36 cellular contexts compared by ENCODE assay signal in the genomic region with DNA sequence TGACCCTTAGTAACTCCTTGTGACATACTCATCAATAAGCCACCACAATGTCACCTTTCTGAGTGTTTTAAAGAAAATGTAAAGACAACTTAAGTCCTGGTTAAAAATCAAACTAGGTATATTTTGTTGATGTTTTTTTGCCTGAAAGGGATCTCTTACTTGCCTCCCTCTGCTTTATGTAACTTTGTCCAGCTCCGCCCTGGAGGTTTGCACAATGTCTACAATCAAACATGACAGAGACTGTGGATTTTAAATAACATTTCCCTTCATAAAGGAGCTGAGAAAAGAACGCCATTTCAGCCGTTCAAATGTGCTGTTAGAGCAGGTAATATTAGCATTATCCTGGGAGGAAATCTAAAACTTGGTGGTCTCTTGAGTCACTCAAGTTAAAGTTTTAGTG.
"Had no signal": no experiment of that assay in that cellular context is flagged by ENCODE, and none has a peak within 500 bp of the region (broad histone marks: within the 10 kb centered on the region; RNA-seq: fewer than 3 reads in every experiment).

No MANE protein-coding gene starts in this region.

- H3K4me1 Mint-ChIP-seq: activated B cell treated with CpG ODN at 0.5 μM for 24 hours; activated CD4-positive, alpha-beta T cell treated with anti-CD3 and anti-CD28 coated beads, Interleukin-2, amount 10 ng/mL, durations not matched to agents 24 days and 14 days; activated naive CD8-positive, alpha-beta T cell treated with anti-CD3 and anti-CD28 coated beads for 36 hours; activated T-helper 17 cell treated with anti-CD3 and anti-CD28 coated beads, Interleukin-2, amount 50 U/mL, for 72 hours; brain had no signal

- DNase-seq: activated B cell treated with CpG ODN at 0.5 μM for 24 hours; activated CD4-positive, alpha-beta memory T cell treated with anti-CD3 and anti-CD28 coated beads for 36 hours; activated CD4-positive, alpha-beta T cell treated with anti-CD3 and anti-CD28 coated beads for 4 hours; activated CD4-positive, alpha-beta T cell treated with anti-CD3 and anti-CD28 coated beads, Interleukin-2, amount 10 ng/mL, durations not matched to agents 24 days and 14 days; activated CD4-positive, alpha-beta T cell treated with anti-CD3 and anti-CD28 coated beads, Interleukin-2, amount 50 U/mL, for 1 hour; activated CD4-positive, alpha-beta T cell treated with anti-CD3 and anti-CD28 coated beads, Interleukin-2, amount 50 U/mL, for 4 hours; activated CD4-positive, CD25-positive, alpha-beta regulatory T cell treated with anti-CD3 and anti-CD28 coated beads, Interleukin-2, amount 50 U/mL, for 72 hours; activated CD8-positive, alpha-beta memory T cell treated with anti-CD3 and anti-CD28 coated beads, Interleukin-2, amount 50 U/mL, for 4 hours; activated CD8-positive, alpha-beta T cell treated with anti-CD3 and anti-CD28 coated beads for 36 hours; activated effector memory CD4-positive, alpha-beta T cell treated with anti-CD3 and anti-CD28 coated beads, Interleukin-2, amount 50 U/mL, for 16 hours; activated gamma-delta T cell treated with Interleukin-2 at 50 U/mL for 16 hours; activated naive CD4-positive, alpha-beta T cell; activated naive CD4-positive, alpha-beta T cell treated with anti-CD3 and anti-CD28 coated beads for 36 hours; activated naive CD4-positive, alpha-beta T cell treated with anti-CD3 and anti-CD28 coated beads, Interleukin-2, amount 50 U/mL, for 16 hours; activated naive CD8-positive, alpha-beta T cell treated with anti-CD3 and anti-CD28 coated beads for 36 hours; activated T-cell treated with anti-CD3 and anti-CD28 coated beads for 4 hours; activated T-cell treated with anti-CD3 and anti-CD28 coated beads, Interleukin-2, amount 50 U/mL, for 1 hour; activated T-cell treated with anti-CD3 and anti-CD28 coated beads, Interleukin-2, amount 50 U/mL, for 4 hours; activated T-cell treated with anti-CD3 and anti-CD28 coated beads, Interleukin-2, amount 50 U/mL, for 72 hours; adrenal gland; amniotic stem cell; central memory CD4-positive, alpha-beta T cell; T-helper 1 cell; T-helper 2 cell; T-helper 9 cell had no signal

- H3K9me3 ChIP-seq: adrenal gland, ascending aorta had no signal

- ATAC-seq: activated CD8-positive, alpha-beta T cell treated with anti-CD3 and anti-CD28 coated beads for 36 hours; activated naive CD4-positive, alpha-beta T cell treated with anti-CD3 and anti-CD28 coated beads, Interleukin-2, amount 50 U/mL, for 72 hours; activated T-cell treated with anti-CD3 and anti-CD28 coated beads, Interleukin-2, amount 50 U/mL, for 4 hours; activated T-cell treated with anti-CD3 and anti-CD28 coated beads, Interleukin-2, amount 50 U/mL, for 72 hours; activated T-helper 17 cell treated with anti-CD3 and anti-CD28 coated beads, Interleukin-2, amount 50 U/mL, for 72 hours had no signal

- H3K4me3 Mint-ChIP-seq: activated B cell treated with CpG ODN at 0.5 μM for 24 hours; activated CD4-positive, alpha-beta memory T cell treated with anti-CD3 and anti-CD28 coated beads for 36 hours; activated CD4-positive, alpha-beta T cell treated with anti-CD3 and anti-CD28 coated beads, Interleukin-2, amount 10 ng/mL, durations not matched to agents 24 days and 14 days; activated CD8-positive, alpha-beta T cell treated with anti-CD3 and anti-CD28 coated beads for 36 hours; activated naive CD4-positive, alpha-beta T cell treated with anti-CD3 and anti-CD28 coated beads for 36 hours; activated naive CD8-positive, alpha-beta T cell treated with anti-CD3 and anti-CD28 coated beads for 36 hours; activated T-cell treated with anti-CD3 and anti-CD28 coated beads, Interleukin-2, amount 50 U/mL, for 4 hours; activated T-cell treated with anti-CD3 and anti-CD28 coated beads, Interleukin-2, amount 50 U/mL, for 72 hours; activated T-helper 1 cell treated with anti-CD3 and anti-CD28 coated beads, Interleukin-12 subunit alpha, Interleukin-12 subunit beta, Interleukin-2, Interleukin-4 antibody, amounts not matched to agents 30 ng/mL and 10 ng/mL and 1 ng/mL, durations not matched to agents 14 hours and 24 hours and 36 hours; activated T-helper 17 cell treated with anti-CD3 and anti-CD28 coated beads, Interleukin-2, amount 50 U/mL, for 72 hours; brain; T-helper 1 cell treated with Interleukin-12 subunit alpha and Interleukin-12 subunit beta and Interleukin-4 antibody, amounts not matched to agents 30 μg/mL and 1 μg/mL, for 36 hours; T-helper 2 cell treated with Interferon-gamma antibody and Interleukin-4, amounts not matched to agents 5 μg/mL and 100 μg/mL, for 36 hours had no signal

- H3K9me3 Mint-ChIP-seq: activated B cell treated with CpG ODN at 0.5 μM for 24 hours; activated CD4-positive, alpha-beta T cell treated with anti-CD3 and anti-CD28 coated beads, Interleukin-2, amount 10 ng/mL, durations not matched to agents 24 days and 14 days; activated naive CD4-positive, alpha-beta T cell treated with anti-CD3 and anti-CD28 coated beads for 36 hours; activated T-helper 1 cell treated with anti-CD3 and anti-CD28 coated beads, Interleukin-12 subunit alpha, Interleukin-12 subunit beta, Interleukin-2, Interleukin-4 antibody, amounts not matched to agents 30 ng/mL and 10 ng/mL and 1 ng/mL, durations not matched to agents 14 hours and 24 hours and 36 hours; activated T-helper 17 cell treated with anti-CD3 and anti-CD28 coated beads, Interleukin-2, amount 50 U/mL, for 72 hours; T-helper 1 cell treated with Interleukin-12 subunit alpha and Interleukin-12 subunit beta and Interleukin-4 antibody, amounts not matched to agents 30 μg/mL and 1 μg/mL, for 36 hours had no signal

- H3K36me3 ChIP-seq: adrenal gland, ascending aorta, cardiac muscle cell had no signal

- H3K27me3 Mint-ChIP-seq: activated B cell treated with CpG ODN at 0.5 μM for 24 hours; activated CD4-positive, alpha-beta memory T cell treated with anti-CD3 and anti-CD28 coated beads for 36 hours; activated CD4-positive, alpha-beta T cell treated with anti-CD3 and anti-CD28 coated beads, Interleukin-2, amount 10 ng/mL, durations not matched to agents 24 days and 14 days; activated CD8-positive, alpha-beta T cell treated with anti-CD3 and anti-CD28 coated beads for 36 hours; activated naive CD8-positive, alpha-beta T cell treated with anti-CD3 and anti-CD28 coated beads for 36 hours; activated T-helper 17 cell treated with anti-CD3 and anti-CD28 coated beads, Interleukin-2, amount 50 U/mL, for 72 hours had no signal

- H3K27ac Mint-ChIP-seq: activated B cell treated with CpG ODN at 0.5 μM for 24 hours; activated CD4-positive, alpha-beta memory T cell treated with anti-CD3 and anti-CD28 coated beads for 36 hours; activated CD4-positive, alpha-beta T cell treated with anti-CD3 and anti-CD28 coated beads, Interleukin-2, amount 10 ng/mL, durations not matched to agents 24 days and 14 days; activated CD8-positive, alpha-beta T cell treated with anti-CD3 and anti-CD28 coated beads for 36 hours; activated naive CD4-positive, alpha-beta T cell treated with anti-CD3 and anti-CD28 coated beads for 36 hours; activated naive CD4-positive, alpha-beta T cell treated with anti-CD3 and anti-CD28 coated beads, Interleukin-2, amount 50 U/mL, for 72 hours; activated naive CD8-positive, alpha-beta T cell treated with anti-CD3 and anti-CD28 coated beads for 36 hours; activated T-cell treated with anti-CD3 and anti-CD28 coated beads, Interleukin-2, amount 50 U/mL, for 72 hours; activated T-helper 1 cell treated with anti-CD3 and anti-CD28 coated beads, Interleukin-12 subunit alpha, Interleukin-12 subunit beta, Interleukin-2, Interleukin-4 antibody, amounts not matched to agents 30 ng/mL and 10 ng/mL and 1 ng/mL, durations not matched to agents 14 hours and 24 hours and 36 hours; activated T-helper 17 cell treated with anti-CD3 and anti-CD28 coated beads, Interleukin-2, amount 50 U/mL, for 72 hours; brain; T-helper 1 cell treated with Interleukin-12 subunit alpha and Interleukin-12 subunit beta and Interleukin-4 antibody, amounts not matched to agents 30 μg/mL and 1 μg/mL, for 36 hours; T-helper 2 cell treated with Interferon-gamma antibody and Interleukin-4, amounts not matched to agents 5 μg/mL and 100 μg/mL, for 36 hours had no signal

- H3K27me3 ChIP-seq: adrenal gland, ascending aorta, cardiac muscle cell had no signal

- H3K4me3 ChIP-seq: adrenal gland, ascending aorta, cardiac muscle cell had no signal

- H3K4me1 ChIP-seq: adrenal gland had no signal

- H3K27ac ChIP-seq: adrenal gland, ascending aorta, cardiac muscle cell, VCaP had no signal

- FAIRE-seq: bronchial epithelial cell, TTC549 had no signal

- H3K36me3 Mint-ChIP-seq: activated CD4-positive, alpha-beta memory T cell treated with anti-CD3 and anti-CD28 coated beads for 36 hours; activated naive CD4-positive, alpha-beta T cell treated with anti-CD3 and anti-CD28 coated beads, Interleukin-2, amount 50 U/mL, for 72 hours; activated naive CD8-positive, alpha-beta T cell treated with anti-CD3 and anti-CD28 coated beads for 36 hours; brain had no signal
